In genomic region chr21:42937034-42937940, GRCh38 we compare ENCODE assay signal across 5 cellular contexts. TPM values are rescaled to one million over a fixed set of nuclear protein-coding genes. Genes with fewer than 3 reads are reported as not detected.
"Had no signal": no experiment of that assay in that cellular context is flagged by ENCODE, and none has a peak within 500 bp of the region (broad histone marks: within the 10 kb centered on the region; RNA-seq: fewer than 3 reads in every experiment).

No MANE protein-coding gene starts in this region.

RNA-seq across cellular contexts. Expression of gene ERVH48-1, which starts 11.9 kb away (rescaled TPM):
- total RNA-seq: activated CD8-positive, alpha-beta memory T cell treated with anti-CD3 and anti-CD28 coated beads for 36 hours; colonic mucosa; frontal cortex; heart left ventricle; right cardiac atrium had no signal
